Comparison of ENCODE assay signal across 11 cellular contexts in the genomic region with DNA sequence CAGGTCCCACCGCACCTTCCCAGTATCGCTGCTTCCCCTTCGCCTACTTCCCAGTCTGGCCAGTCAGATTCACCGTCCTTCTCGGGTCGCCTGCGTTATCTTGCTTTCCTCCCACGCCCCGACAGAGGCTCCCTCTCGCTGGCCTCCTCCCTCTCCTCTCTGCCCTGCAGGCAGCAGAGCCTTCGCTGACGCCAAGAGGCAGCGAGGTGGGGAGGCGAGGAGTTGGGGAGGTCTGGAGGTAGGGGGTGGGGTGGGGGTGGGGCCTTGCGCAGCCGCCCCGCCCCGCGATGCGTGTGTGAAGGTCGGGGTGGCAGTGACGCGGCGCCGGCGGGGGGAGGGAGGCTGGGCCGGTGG. TPM values are rescaled to one million over a fixed set of nuclear protein-coding genes. Genes with fewer than 3 reads are reported as not detected.
A peak's percentile ranks its signal among the peaks of the same experiment; 100 is the strongest.
DNase-seq lines count a peak whose midpoint lies in the region; ATAC-seq and TF ChIP-seq lines count a peak whose summit lies in the region.
"Not testable (repeated sequence)": the region's sequence is repeated elsewhere in the genome, so short reads cannot be mapped to it uniquely, and the experiment has no call there.
"Had no signal": no experiment of that assay in that cellular context is flagged by ENCODE, and none has a peak within 500 bp of the region (broad histone marks: within the 10 kb centered on the region; RNA-seq: fewer than 3 reads in every experiment).

A gene (plus strand): TSS at position 340 of the 354 bp plus-strand sequence. CDS start 116 bp downstream, outside the sequence.

- H3K9ac ChIP-seq in parathyroid adenoma, result peak within 1 kb of the TSS; percentile 67

- not testable (repeated sequence) for H4K20me1 ChIP-seq in GM23338 (replicated peaks; ENCODE audit: insufficient read depth)

- H3K27ac Mint-ChIP-seq in GM23338; endothelial cell (ENCODE audit: unreplicated experiment): not testable (repeated sequence)

- TF ChIP-seq CTCF in GM23338 (conservative IDR thresholded peaks at IDR 0.05; ENCODE audit: low read depth in 2 of 2); Panc1 (IDR thresholded peaks at IDR 0.05); brain microvascular endothelial cell (IDR thresholded peaks at IDR 0.05; ENCODE audit: low read depth, low read length, missing control alignments); endothelial cell (IDR thresholded peaks at IDR 0.05; ENCODE audit: unreplicated experiment); parathyroid adenoma (IDR thresholded peaks at IDR 0.05); upper lobe of right lung (IDR thresholded peaks at IDR 0.05): not testable (repeated sequence)

- in situ Hi-C loops in Panc1 (cut with HindIII; ENCODE audit: low pct_unique_long_range_greater_than_20kb, low sequenced_read_pairs); brain microvascular endothelial cell (cut with HindIII; ENCODE audit: low pct_ligation_motif_present, low sequenced_read_pairs): not testable (repeated sequence)

- not testable (repeated sequence) for H3K4me1 ChIP-seq in GM23338 (ENCODE audit: insufficient read depth); Panc1 (ENCODE audit: control insufficient read depth, insufficient read depth, low read length); iPS DF 6.9 (ENCODE audit: control insufficient read depth, insufficient read depth, low read length); mesodermal cell (ENCODE audit: control insufficient read depth, insufficient read depth, low read length, poor library complexity, severe bottlenecking); upper lobe of right lung
- H3K4me1 ChIP-seq in parathyroid adenoma, result peaks cover 13% of the 10 kb centered on the region

- H3K4me3 ChIP-seq in GM23338 (peak within 1 kb of the TSS; percentile 55), brain microvascular endothelial cell (ENCODE audit: low read depth, low read length) (peak within 1 kb of the TSS; percentile 12), iPS DF 6.9 (ENCODE audit: low read length) (peak within 1 kb of the TSS; percentile 31; the same call in 1 of the 2 replicates), mesodermal cell (ENCODE audit: extremely low read depth, insufficient read depth, low read length, poor library complexity, severe bottlenecking) (peak within 1 kb of the TSS; percentile 22)
- H3K4me3 ChIP-seq in Panc1 (ENCODE audit: low read depth in 2 of 2, low read length in 2 of 2); parathyroid adenoma (ENCODE audit: low read depth, low read length); upper lobe of right lung: not testable (repeated sequence)

- CTCF ChIA-PET in Panc1 (lab: Charles Lee), result not testable (repeated sequence)

- peak within 1 kb of the TSS; percentile 69 for H3K4me3 Mint-ChIP-seq in GM23338
- not testable (repeated sequence) for H3K4me3 Mint-ChIP-seq in endothelial cell (ENCODE audit: unreplicated experiment)

- not testable (repeated sequence) for H2AFZ ChIP-seq in GM23338
- H2AFZ ChIP-seq in parathyroid adenoma, result peak within 1 kb of the TSS; percentile 89

- not testable (repeated sequence) for H3K9me3 Mint-ChIP-seq in GM23338; endothelial cell (ENCODE audit: unreplicated experiment)

- H3K36me3 ChIP-seq in GM23338 (ENCODE audit: insufficient read depth); Panc1 (ENCODE audit: control insufficient read depth, insufficient read depth, low read length); brain microvascular endothelial cell (replicated peaks); iPS DF 6.9 (ENCODE audit: control insufficient read depth, insufficient read depth, low read length); mesodermal cell (ENCODE audit: control insufficient read depth, insufficient read depth, low read length); parathyroid adenoma (ENCODE audit: control insufficient read depth, insufficient read depth, low read length); upper lobe of right lung: not testable (repeated sequence)

- no CpG with 5 or more reads among the region's 27 CpGs for WGBS in iPS DF 6.9 (ENCODE audit: insufficient coverage, insufficient read length)
- WGBS in mesodermal cell (ENCODE audit: insufficient coverage in 2 of 2), 2 experiments, result no CpG with 5 or more reads among the region's 27 CpGs

- not testable (repeated sequence) for H3K36me3 Mint-ChIP-seq in GM23338 (ENCODE audit: low read depth); endothelial cell (ENCODE audit: low read depth, unreplicated experiment)

- ATAC-seq in GM23338, result peak; percentile 66
- peak; percentile 19; the same call in 1 of the 2 replicates for ATAC-seq in Panc1
- peak; percentile 4 for ATAC-seq in upper lobe of right lung

- not testable (repeated sequence) for H3K9me3 ChIP-seq in Panc1 (ENCODE audit: control insufficient read depth, insufficient read depth, low read depth, low read length); iPS DF 6.9 (ENCODE audit: control insufficient read depth, insufficient read depth, low read length); mesodermal cell (ENCODE audit: control insufficient read depth, low read length); parathyroid adenoma (ENCODE audit: control insufficient read depth, low read length); upper lobe of right lung

- intact Hi-C loops in Panc1 (cut with micrococcal nuclease; ENCODE audit: unreplicated experiment); upper lobe of right lung (cut with DNase I): not testable (repeated sequence)

- POLR2A ChIA-PET in Panc1 (lab: Charles Lee), result not testable (repeated sequence)

- H3K4me1 Mint-ChIP-seq in GM23338; endothelial cell (ENCODE audit: unreplicated experiment): not testable (repeated sequence)

- H3K4me2 ChIP-seq in GM23338, result peak within 1 kb of the TSS; percentile 78; the same call in 1 of the 2 replicates
- not testable (repeated sequence) for H3K4me2 ChIP-seq in parathyroid adenoma (ENCODE audit: low read length)

- H3K79me2 ChIP-seq in GM23338 (replicated peaks; ENCODE audit: insufficient read depth); parathyroid adenoma: not testable (repeated sequence)

- H3K27me3 Mint-ChIP-seq in GM23338 (ENCODE audit: insufficient read depth, low read depth, poor library complexity); endothelial cell (ENCODE audit: unreplicated experiment): not testable (repeated sequence)

- not testable (repeated sequence) for H3K9me2 ChIP-seq in GM23338 (ENCODE audit: insufficient read depth)

- H3F3A ChIP-seq in GM23338 (replicated peaks; ENCODE audit: low read depth), result not testable (repeated sequence)

- H3K27me3 ChIP-seq in GM23338 (ENCODE audit: insufficient read depth) (peaks cover 38% of the 10 kb centered on the region), upper lobe of right lung (peaks cover 18% of the 10 kb centered on the region)
- not testable (repeated sequence) for H3K27me3 ChIP-seq in Panc1 (ENCODE audit: control insufficient read depth, insufficient read depth, low read length); brain microvascular endothelial cell (replicated peaks); iPS DF 6.9 (ENCODE audit: control insufficient read depth, insufficient read depth, low read length); parathyroid adenoma (ENCODE audit: control insufficient read depth, insufficient read depth, low read length)

- H3K27ac ChIP-seq in GM23338 (ENCODE audit: low read depth); Panc1 (ENCODE audit: low read length); brain microvascular endothelial cell; iPS DF 6.9 (ENCODE audit: low read length); mesodermal cell (ENCODE audit: low read depth, low read length, severe bottlenecking); upper lobe of right lung: not testable (repeated sequence)
- H3K27ac ChIP-seq in parathyroid adenoma, result peak within 1 kb of the TSS; percentile 93

- not testable (repeated sequence) for BruUV-seq in Panc1 (replicated peaks; lab: Mats Ljungman, UMichigan)

- not testable (repeated sequence) for DNase-seq in GM23338 (ENCODE audit: low spot score); Panc1 (ENCODE audit: low read depth, low spot score); brain microvascular endothelial cell; endothelial cell (ENCODE audit: low spot score); iPS DF 6.9 (ENCODE audit: low read depth, low spot score); upper lobe of right lung

RNA-seq across cellular contexts. Expression of the gene that starts here (rescaled TPM):
- 2.1 and 3.8 TPM in 2 replicates for total RNA-seq in GM23338 (2014; rRNA removed; shearing (Covaris generic))
- 3.3 and 3.6 TPM in 2 replicates for polyA plus RNA-seq in GM23338 (2016; fragmentation: Nextera tagmentation; extraction: Ambion mirVana)
- total RNA-seq in Panc1 (2021; ENCODE audit: unreplicated experiment) (not detected), endothelial cell (ENCODE audit: unreplicated experiment) (13.2 TPM), upper lobe of right lung (4.6 TPM)
- not detected for polyA plus RNA-seq in Panc1 (2012; ENCODE audit: insufficient read length)
- 1.8 TPM for polyA plus RNA-seq in mesodermal cell (2013, experiment 1 of 2)
- 0.40 TPM for polyA plus RNA-seq in mesodermal cell (2013, experiment 2 of 2)
- total RNA-seq: Calu3 had no signal
- polyA plus RNA-seq: BJ; CD4-positive, alpha-beta memory T cell had no signal

Comparison
In these comparisons a context has a peak if more than half of its experiments do, and no peak if none do; other contexts are left out.
1. Peak in ATAC-seq in Panc1; RNA of the gene not detected or under 1 TPM.
2. ATAC-seq: peak in every context shown above with its lines; median percentile 66 in GM23338; 19 in Panc1; 4 in upper lobe of right lung.